In genomic region chr6:142121342-142121741, GRCh38 we compare ENCODE assay signal across 34 cellular contexts. TPM values are rescaled to one million over a fixed set of nuclear protein-coding genes. Genes with fewer than 3 reads are reported as not detected.
"Had no signal": no experiment of that assay in that cellular context is flagged by ENCODE, and none has a peak within 500 bp of the region (broad histone marks: within the 10 kb centered on the region; RNA-seq: fewer than 3 reads in every experiment).

No MANE protein-coding gene starts in this region.

- FAIRE-seq: pancreas had no signal

- H3K27ac Mint-ChIP-seq: naive thymus-derived CD4-positive, alpha-beta T cell; natural killer cell; nephron progenitor cell; stimulated activated effector memory CD8-positive, alpha-beta T cell treated with anti-CD3 and anti-CD28 coated beads, Interleukin-12 subunit alpha, Interleukin-12 subunit beta, amount 100 ng/mL, for 72 hours; stimulated activated naive B cell treated with anti-CD40 and anti-IgM and Interleukin-4, amounts not matched to agents 10 μg/mL and 1 μg/mL and 100 μg/mL, for 72 hours; stimulated activated naive CD8-positive, alpha-beta T cell treated with anti-CD3 and anti-CD28 coated beads, Interleukin-15, Interleukin-2, amounts not matched to agents 100 ng/mL and 50 ng/mL, for 24 hours had no signal

- H3K27ac ChIP-seq: neutrophil, pancreas, prostate gland, skin epidermis, spleen, stomach, thoracic aorta, thyroid gland, tibial nerve, upper lobe of left lung, vagina had no signal

- H3K36me3 Mint-ChIP-seq: naive thymus-derived CD4-positive, alpha-beta T cell; natural killer cell; stimulated activated effector memory CD8-positive, alpha-beta T cell treated with anti-CD3 and anti-CD28 coated beads, Interleukin-12 subunit alpha, Interleukin-12 subunit beta, amount 100 ng/mL, for 72 hours; stimulated activated naive B cell treated with anti-CD40 and anti-IgM and Interleukin-4, amounts not matched to agents 10 μg/mL and 1 μg/mL and 100 μg/mL, for 72 hours had no signal

- H3K36me3 ChIP-seq: neutrophil, pancreas, prostate gland, spleen, stomach, thoracic aorta, thyroid gland, tibial nerve, upper lobe of left lung, vagina had no signal

- H3K9me3 ChIP-seq: neutrophil, pancreas, prostate gland, spleen, stomach, thoracic aorta, thyroid gland, tibial nerve, upper lobe of left lung, vagina had no signal

- H3K27me3 ChIP-seq: pancreas, spleen, stomach, thyroid gland, tibial nerve, upper lobe of left lung, vagina had no signal

- H3K4me2 ChIP-seq: smooth muscle cell had no signal

- H3K9me3 Mint-ChIP-seq: naive thymus-derived CD4-positive, alpha-beta T cell; natural killer cell; nephron progenitor cell; neural crest cell; stimulated activated effector memory CD8-positive, alpha-beta T cell treated with anti-CD3 and anti-CD28 coated beads, Interleukin-12 subunit alpha, Interleukin-12 subunit beta, amount 100 ng/mL, for 72 hours; stimulated activated naive B cell treated with anti-CD40 and anti-IgM and Interleukin-4, amounts not matched to agents 10 μg/mL and 1 μg/mL and 100 μg/mL, for 72 hours; stimulated activated naive CD8-positive, alpha-beta T cell treated with anti-CD3 and anti-CD28 coated beads, Interleukin-15, Interleukin-2, amounts not matched to agents 100 ng/mL and 50 ng/mL, for 24 hours had no signal

- ATAC-seq: naive thymus-derived CD4-positive, alpha-beta T cell; natural killer cell; pancreas; right cardiac atrium; sciatic nerve; stimulated activated effector memory CD8-positive, alpha-beta T cell treated with anti-CD3 and anti-CD28 coated beads, Interleukin-12 subunit alpha, Interleukin-12 subunit beta, amount 100 ng/mL, for 72 hours; stimulated activated naive B cell treated with anti-CD40 and anti-IgM and Interleukin-4, amounts not matched to agents 10 μg/mL and 1 μg/mL and 100 μg/mL, for 72 hours had no signal

- H3K4me1 ChIP-seq: pancreas, prostate gland, spleen, stomach, thyroid gland, tibial nerve, upper lobe of left lung, vagina had no signal

- DNase-seq: naive thymus-derived CD4-positive, alpha-beta T cell; natural killer cell; nephron progenitor cell; nucleus accumbens; pancreas; right cardiac atrium; spleen; stimulated activated CD4-positive, alpha-beta T cell treated with anti-CD3 and anti-CD28 coated beads, Interleukin-12 subunit alpha, Interleukin-12 subunit beta, amount 100 ng/mL, for 4 hours; stimulated activated CD4-positive, alpha-beta T cell treated with anti-CD3 and anti-CD28 coated beads, Interleukin-1b, Interleukin-23, amount 100 ng/mL, for 48 hours; stimulated activated CD4-positive, alpha-beta T cell treated with anti-CD3 and anti-CD28 coated beads, Interleukin-4, amount 100 ng/mL, for 24 hours; stimulated activated naive B cell treated with anti-CD40 and anti-IgM and Interleukin-4, amounts not matched to agents 10 μg/mL and 1 μg/mL and 100 μg/mL, for 72 hours; stimulated activated naive CD4-positive, alpha-beta T cell treated with Interleukin-2 at 50 U/mL for 16 hours; stomach; thyroid gland; trophoblast cell; upper lobe of left lung had no signal

- H3K4me1 Mint-ChIP-seq: natural killer cell; nephron progenitor cell; neural crest cell; stimulated activated effector memory CD8-positive, alpha-beta T cell treated with anti-CD3 and anti-CD28 coated beads, Interleukin-12 subunit alpha, Interleukin-12 subunit beta, amount 100 ng/mL, for 72 hours; stimulated activated naive B cell treated with anti-CD40 and anti-IgM and Interleukin-4, amounts not matched to agents 10 μg/mL and 1 μg/mL and 100 μg/mL, for 72 hours had no signal

- H3K4me3 ChIP-seq: pancreas, prostate gland, skin epidermis, smooth muscle cell, spleen, stomach, thoracic aorta, thyroid gland, tibial nerve, upper lobe of left lung, vagina had no signal

- H3K4me3 Mint-ChIP-seq: naive thymus-derived CD4-positive, alpha-beta T cell; natural killer cell; nephron progenitor cell; neural crest cell; stimulated activated effector memory CD8-positive, alpha-beta T cell treated with anti-CD3 and anti-CD28 coated beads, Interleukin-12 subunit alpha, Interleukin-12 subunit beta, amount 100 ng/mL, for 72 hours; stimulated activated naive B cell treated with anti-CD40 and anti-IgM and Interleukin-4, amounts not matched to agents 10 μg/mL and 1 μg/mL and 100 μg/mL, for 72 hours; stimulated activated naive CD8-positive, alpha-beta T cell treated with anti-CD3 and anti-CD28 coated beads, Interleukin-15, Interleukin-2, amounts not matched to agents 100 ng/mL and 50 ng/mL, for 24 hours had no signal

RNA-seq across cellular contexts. Expression of gene GJE1, which starts 11.4 kb away (rescaled TPM):
- total RNA-seq: naive thymus-derived CD4-positive, alpha-beta T cell; natural killer cell; neural crest cell; omental fat pad; osteocyte; pancreas; posterior vena cava; prostate gland; pulmonary artery endothelial cell; right cardiac atrium; sciatic nerve; smooth muscle cell; spleen; stomach; subcutaneous adipose tissue; temporal lobe; thoracic aorta; thyroid gland; tibial nerve; upper lobe of left lung; ureter; vagina had no signal
- polyA plus RNA-seq: naive thymus-derived CD4-positive, alpha-beta T cell; pancreas; right cardiac atrium; smooth muscle cell; spleen; stomach had no signal

RNA-seq across cellular contexts. Expression of gene NMBR, which starts 25.6 kb away (rescaled TPM):
- total RNA-seq: naive thymus-derived CD4-positive, alpha-beta T cell; natural killer cell; omental fat pad; osteocyte; posterior vena cava; prostate gland; pulmonary artery endothelial cell; right cardiac atrium; smooth muscle cell; subcutaneous adipose tissue; upper lobe of left lung; ureter; vagina had no signal
- polyA plus RNA-seq: naive thymus-derived CD4-positive, alpha-beta T cell; pancreas; right cardiac atrium; smooth muscle cell; spleen; stomach had no signal
